ENCODE assay signal across 1 cellular context in the genomic region with DNA sequence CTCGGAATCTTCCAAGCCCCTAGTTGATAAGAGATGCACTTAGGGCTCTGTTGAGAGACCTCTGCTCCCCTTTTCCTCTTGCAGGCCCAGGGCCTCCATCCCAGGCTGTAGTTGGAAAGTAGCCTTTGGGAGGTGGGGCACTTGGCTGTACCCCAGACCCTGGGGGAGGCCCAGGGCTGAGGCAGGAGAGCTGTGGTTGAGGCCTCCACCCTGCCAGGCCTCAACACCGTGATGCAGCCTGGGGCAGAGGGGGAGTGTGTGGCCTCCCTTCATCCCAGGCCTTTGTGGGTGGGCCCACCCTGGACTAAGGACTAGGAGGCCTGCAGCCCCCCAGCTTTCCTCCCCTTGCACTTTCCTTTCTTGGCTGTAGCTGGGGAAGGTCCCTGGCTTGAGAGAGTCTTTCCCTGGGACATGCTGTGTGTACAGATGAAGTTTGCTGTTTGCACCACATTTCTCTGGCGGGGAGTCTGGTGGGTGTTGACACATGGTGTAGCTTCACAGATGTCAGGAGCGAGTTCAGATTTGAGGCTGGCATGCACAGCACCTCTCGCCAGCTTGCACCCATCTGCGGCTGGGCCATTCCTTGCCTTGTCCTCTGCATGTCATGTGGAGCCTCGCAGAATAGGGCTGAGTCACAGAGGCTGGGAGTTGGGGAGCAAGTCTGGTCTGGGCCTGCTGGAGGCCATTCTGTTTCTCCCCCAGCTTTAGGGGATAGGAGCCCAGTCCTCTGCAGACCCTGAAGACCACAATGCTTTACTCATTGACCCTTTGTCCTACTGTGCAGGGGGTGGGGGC.
TF ChIP-seq lines count a peak whose summit lies in the region.

No MANE protein-coding gene starts in this region.

TF ChIP-seq in SK-N-SH treated with all-trans-retinoic acid at 6 μM for 48 hours, 23 proteins besides CTCF, POLR2A, EP300 and RAD21 (continued from another document):
- TF ChIP-seq, protein P1, sequence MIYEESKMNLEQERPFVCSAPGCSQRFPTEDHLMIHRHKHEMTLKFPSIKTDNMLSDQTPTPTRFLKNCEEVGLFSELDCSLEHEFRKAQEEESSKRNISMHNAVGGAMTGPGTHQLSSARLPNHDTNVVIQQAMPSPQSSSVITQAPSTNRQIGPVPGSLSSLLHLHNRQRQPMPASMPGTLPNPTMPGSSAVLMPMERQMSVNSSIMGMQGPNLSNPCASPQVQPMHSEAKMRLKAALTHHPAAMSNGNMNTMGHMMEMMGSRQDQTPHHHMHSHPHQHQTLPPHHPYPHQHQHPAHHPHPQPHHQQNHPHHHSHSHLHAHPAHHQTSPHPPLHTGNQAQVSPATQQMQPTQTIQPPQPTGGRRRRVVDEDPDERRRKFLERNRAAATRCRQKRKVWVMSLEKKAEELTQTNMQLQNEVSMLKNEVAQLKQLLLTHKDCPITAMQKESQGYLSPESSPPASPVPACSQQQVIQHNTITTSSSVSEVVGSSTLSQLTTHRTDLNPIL (CRISPR knock-in tag; IDR thresholded peaks at IDR 0.05; ENCODE audit: low read depth), result no peak
- TF ChIP-seq TOX (CRISPR knock-in tag; IDR thresholded peaks at IDR 0.05; ENCODE audit: borderline replicate concordance) (no peak), RARB (CRISPR knock-in tag; IDR thresholded peaks at IDR 0.05) (no peak), ZC3H10 (CRISPR knock-in tag; IDR thresholded peaks at IDR 0.05) (no peak), ESRRG (CRISPR knock-in tag; IDR thresholded peaks at IDR 0.05) (no peak), ISL1 (CRISPR knock-in tag; IDR thresholded peaks at IDR 0.05) (no peak), ZNF565 (CRISPR knock-in tag; conservative IDR thresholded peaks at IDR 0.05; ENCODE audit: low read depth) (no peak), ZFP30 (CRISPR knock-in tag; IDR thresholded peaks at IDR 0.05) (no peak), OSR1 (CRISPR knock-in tag; IDR thresholded peaks at IDR 0.05) (no peak), BACH2 (CRISPR knock-in tag; IDR thresholded peaks at IDR 0.05; ENCODE audit: borderline replicate concordance) (no peak), SNAI2 (CRISPR knock-in tag; IDR thresholded peaks at IDR 0.05) (no peak), GLIS3 (CRISPR knock-in tag; IDR thresholded peaks at IDR 0.05) (no peak), TCF4 (CRISPR knock-in tag; IDR thresholded peaks at IDR 0.05; ENCODE audit: borderline replicate concordance) (no peak), CSRNP3 (CRISPR knock-in tag; IDR thresholded peaks at IDR 0.05) (no peak)
- TF ChIP-seq, protein P2, sequence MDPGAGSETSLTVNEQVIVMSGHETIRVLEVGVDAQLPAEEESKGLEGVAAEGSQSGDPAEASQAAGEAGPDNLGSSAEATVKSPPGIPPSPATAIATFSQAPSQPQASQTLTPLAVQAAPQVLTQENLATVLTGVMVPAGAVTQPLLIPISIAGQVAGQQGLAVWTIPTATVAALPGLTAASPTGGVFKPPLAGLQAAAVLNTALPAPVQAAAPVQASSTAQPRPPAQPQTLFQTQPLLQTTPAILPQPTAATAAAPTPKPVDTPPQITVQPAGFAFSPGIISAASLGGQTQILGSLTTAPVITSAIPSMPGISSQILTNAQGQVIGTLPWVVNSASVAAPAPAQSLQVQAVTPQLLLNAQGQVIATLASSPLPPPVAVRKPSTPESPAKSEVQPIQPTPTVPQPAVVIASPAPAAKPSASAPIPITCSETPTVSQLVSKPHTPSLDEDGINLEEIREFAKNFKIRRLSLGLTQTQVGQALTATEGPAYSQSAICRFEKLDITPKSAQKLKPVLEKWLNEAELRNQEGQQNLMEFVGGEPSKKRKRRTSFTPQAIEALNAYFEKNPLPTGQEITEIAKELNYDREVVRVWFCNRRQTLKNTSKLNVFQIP (CRISPR knock-in tag; IDR thresholded peaks at IDR 0.05; ENCODE audit: borderline replicate concordance, low read depth), result no peak
TF ChIP-seq in SK-N-SH treated with all-trans-retinoic acid at 6 μM for 48 hours: peak in this region for 0.
